In genomic region chrX:46461653-46462191, GRCh38 we compare ENCODE assay signal across 11 cellular contexts.
A peak's percentile ranks its signal among the peaks of the same experiment; 100 is the strongest.
DNase-seq lines count a peak whose midpoint lies in the region; ATAC-seq and TF ChIP-seq lines count a peak whose summit lies in the region.
"Had no signal": no experiment of that assay in that cellular context is flagged by ENCODE, and none has a peak within 500 bp of the region (broad histone marks: within the 10 kb centered on the region; RNA-seq: fewer than 3 reads in every experiment).

No MANE protein-coding gene starts in this region.

- no peak for TF ChIP-seq POLR2A in prostate gland (IDR thresholded peaks at IDR 0.05)

- POLR2A ChIA-PET in CD8-positive, alpha-beta T cell (lab: Charles Lee), result no interaction called here
- POLR2A ChIA-PET in activated CD8-positive, alpha-beta T cell treated with anti-CD3 and anti-CD28 coated beads, Interleukin-2, amount 10 ng/mL, durations not matched to agents 7 days and 5 days (lab: Charles Lee), result interaction anchor here (0.5 kb wide), 1 partner anchor 615 kb away, joined by 5 read pairs; no protein-coding TSS in a partner anchor

- peak overlapping the region; percentile 75 for H3K27ac Mint-ChIP-seq in CD8-positive, alpha-beta T cell
- peak overlapping the region; percentile 79 for H3K27ac Mint-ChIP-seq in activated CD8-positive, alpha-beta T cell treated with anti-CD3 and anti-CD28 coated beads, Interleukin-2, amount 10 ng/mL, durations not matched to agents 7 days and 5 days
- H3K27ac Mint-ChIP-seq: endodermal cell had no signal

- no peak for TF ChIP-seq CTCF in CD8-positive, alpha-beta T cell (IDR thresholded peaks at IDR 0.05)
- no peak for TF ChIP-seq CTCF in prostate gland (IDR thresholded peaks at IDR 0.05)
- TF ChIP-seq CTCF in GM13976 (IDR thresholded peaks at IDR 0.05; ENCODE audit: borderline replicate concordance, control extremely low read depth, extremely low read depth, insufficient read depth, missing control alignments), result no peak

- peak overlapping the region; percentile 22 for H3K4me3 Mint-ChIP-seq in CD8-positive, alpha-beta T cell
- H3K4me3 Mint-ChIP-seq in activated CD8-positive, alpha-beta T cell treated with anti-CD3 and anti-CD28 coated beads, Interleukin-2, amount 10 ng/mL, durations not matched to agents 7 days and 5 days, result no peak overlapping the region
- H3K4me3 Mint-ChIP-seq: endodermal cell had no signal

- peaks cover 48% of the 10 kb centered on the region for H3K36me3 Mint-ChIP-seq in CD8-positive, alpha-beta T cell
- H3K36me3 Mint-ChIP-seq in activated CD8-positive, alpha-beta T cell treated with anti-CD3 and anti-CD28 coated beads, Interleukin-2, amount 10 ng/mL, durations not matched to agents 7 days and 5 days (ENCODE audit: low read depth), result peaks cover 41% of the 10 kb centered on the region

- in situ Hi-C loops in GM13976 (cut with MboI; ENCODE audit: low sequenced_read_pairs, unreplicated experiment), result no loop called here

- CTCF ChIA-PET in CD8-positive, alpha-beta T cell (lab: Charles Lee), result no interaction called here
- CTCF ChIA-PET in activated CD8-positive, alpha-beta T cell treated with anti-CD3 and anti-CD28 coated beads, Interleukin-2, amount 10 ng/mL, durations not matched to agents 7 days and 5 days (lab: Charles Lee), result interaction anchor here (1.2 kb wide), 1 partner anchor 83 kb away, joined by 3 read pairs; no protein-coding TSS in a partner anchor

- no peaks in the 10 kb centered on the region for H3K4me1 ChIP-seq in CD8-positive, alpha-beta T cell (ENCODE audit: insufficient read depth, low read length)
- no peaks in the 10 kb centered on the region for H3K4me1 ChIP-seq in prostate gland (replicated peaks)

- peaks cover 3% of the 10 kb centered on the region for H3K36me3 ChIP-seq in CD8-positive, alpha-beta T cell (ENCODE audit: insufficient read depth, low read length)
- H3K36me3 ChIP-seq in prostate gland, result no peaks in the 10 kb centered on the region

- no peak overlapping the region for H3K4me3 ChIP-seq in CD8-positive, alpha-beta T cell (ENCODE audit: low read depth, low read length)
- no peak overlapping the region for H3K4me3 ChIP-seq in prostate gland
- H3K4me3 ChIP-seq: K562 had no signal

- H3K27ac ChIP-seq in CD8-positive, alpha-beta T cell (ENCODE audit: low read depth, low read length), result no peak overlapping the region
- H3K27ac ChIP-seq in prostate gland, result no peak overlapping the region
- H3K27ac ChIP-seq: VCaP had no signal

- intact Hi-C loops in CD8-positive, alpha-beta T cell (cut with DNase I, micrococcal nuclease), result no loop called here
- intact Hi-C loops in prostate gland (cut with DNase I), result no loop called here

- 61% methylated on average over 2 of the region's 2 CpGs for WGBS in prostate gland

- H3K27me3 Mint-ChIP-seq in CD8-positive, alpha-beta T cell (ENCODE audit: low read depth), result no peaks in the 10 kb centered on the region
- H3K27me3 Mint-ChIP-seq in activated CD8-positive, alpha-beta T cell treated with anti-CD3 and anti-CD28 coated beads, Interleukin-2, amount 10 ng/mL, durations not matched to agents 7 days and 5 days (ENCODE audit: low read depth), result no peaks in the 10 kb centered on the region

- ATAC-seq in CD8-positive, alpha-beta T cell, result no peak
- ATAC-seq in GM19351 (IDR thresholded peaks at IDR 0.05; ENCODE audit: unreplicated experiment), result peak; percentile 97
- peak; percentile 95 for ATAC-seq in HG03064 (IDR thresholded peaks at IDR 0.05; ENCODE audit: low read depth, unreplicated experiment)
- peak; percentile 76 for ATAC-seq in activated CD8-positive, alpha-beta T cell treated with anti-CD3 and anti-CD28 coated beads, Interleukin-2, amount 10 ng/mL, durations not matched to agents 7 days and 5 days
- ATAC-seq: K562 had no signal

- no peak for DNase-seq in CD8-positive, alpha-beta T cell
- DNase-seq in activated CD8-positive, alpha-beta T cell treated with anti-CD3 and anti-CD28 coated beads, Interleukin-2, amount 10 ng/mL, durations not matched to agents 7 days and 5 days, result peak; percentile 29
- DNase-seq in NCI-H2196 (lab: John Stamatoyannopoulos, UW; ENCODE audit: unreplicated experiment) (no peak), prostate gland (ENCODE audit: low spot score) (no peak), amniotic stem cell (lab: John Stamatoyannopoulos, UW) (no peak), GM13976 (ENCODE audit: low spot score) (no peak)
- DNase-seq: endodermal cell had no signal

- peaks cover 18% of the 10 kb centered on the region for H3K4me1 Mint-ChIP-seq in CD8-positive, alpha-beta T cell (ENCODE audit: low read depth)
- H3K4me1 Mint-ChIP-seq in activated CD8-positive, alpha-beta T cell treated with anti-CD3 and anti-CD28 coated beads, Interleukin-2, amount 10 ng/mL, durations not matched to agents 7 days and 5 days (ENCODE audit: low read depth), result peaks cover 27% of the 10 kb centered on the region
- H3K4me1 Mint-ChIP-seq: endodermal cell had no signal

- no peaks in the 10 kb centered on the region for H3K9me3 Mint-ChIP-seq in CD8-positive, alpha-beta T cell
- no peaks in the 10 kb centered on the region for H3K9me3 Mint-ChIP-seq in activated CD8-positive, alpha-beta T cell treated with anti-CD3 and anti-CD28 coated beads, Interleukin-2, amount 10 ng/mL, durations not matched to agents 7 days and 5 days (ENCODE audit: insufficient read depth)

- H3K9me3 ChIP-seq in CD8-positive, alpha-beta T cell (ENCODE audit: low read length), result no peaks in the 10 kb centered on the region
- H3K9me3 ChIP-seq in prostate gland, result no peaks in the 10 kb centered on the region

- H3K27me3 ChIP-seq in CD8-positive, alpha-beta T cell (ENCODE audit: insufficient read depth, low read length), result no peaks in the 10 kb centered on the region
- H3K27me3 ChIP-seq in prostate gland (replicated peaks; ENCODE audit: insufficient read depth), result no peaks in the 10 kb centered on the region
